ENCODE assay signal across 1 cellular context in genomic region chr11:72793452-72794367, GRCh38.
TF ChIP-seq lines count a peak whose summit lies in the region.

Gene STARD10 (minus strand): TSS chr11:72794047. CDS start chr11:72781181, 12,866 bp downstream.

TF ChIP-seq in GM23338, 12 proteins besides CTCF, POLR2A, EP300 and RAD21:
- TF ChIP-seq ZNF462 (CRISPR knock-in tag; IDR thresholded peaks at IDR 0.05), result no peak
- no peak for TF ChIP-seq JUNB (IDR thresholded peaks at IDR 0.05; ENCODE audit: unreplicated experiment)
- TF ChIP-seq POLR2AphosphoS5 (IDR thresholded peaks at IDR 0.05; ENCODE audit: low read depth), result peak; percentile 54; the same call in 1 of the 2 replicates
- peak; percentile 68; the same call in 1 of the 2 replicates for TF ChIP-seq ZNF114 (CRISPR knock-in tag; IDR thresholded peaks at IDR 0.05)
- no peak for TF ChIP-seq REST (IDR thresholded peaks at IDR 0.05; ENCODE audit: unreplicated experiment)
- TF ChIP-seq NANOG (IDR thresholded peaks at IDR 0.05; ENCODE audit: borderline replicate concordance), result no peak
- no peak for TF ChIP-seq ZNF331 (CRISPR knock-in tag; IDR thresholded peaks at IDR 0.05; ENCODE audit: low read depth)
- TF ChIP-seq EZH2phosphoT487 (IDR thresholded peaks at IDR 0.05; ENCODE audit: unreplicated experiment), result no peak
- TF ChIP-seq ETS1 (IDR thresholded peaks at IDR 0.05), result peak; percentile 99
- TF ChIP-seq EZH2 (IDR thresholded peaks at IDR 0.05; ENCODE audit: low read depth, unreplicated experiment), result no peak
- no peak for TF ChIP-seq STAT1 (IDR thresholded peaks at IDR 0.05; ENCODE audit: unreplicated experiment)
- peak; percentile 67 for TF ChIP-seq CREB1 (CRISPR knock-in tag; IDR thresholded peaks at IDR 0.05; ENCODE audit: low read depth)
